9 cellular contexts compared by ENCODE assay signal in genomic region chr5:175444905-175445456, GRCh38. TPM values are rescaled to one million over a fixed set of nuclear protein-coding genes. Genes with fewer than 3 reads are reported as not detected.
DNase-seq lines count a peak whose midpoint lies in the region; ATAC-seq and TF ChIP-seq lines count a peak whose summit lies in the region.
"Had no signal": no experiment of that assay in that cellular context is flagged by ENCODE, and none has a peak within 500 bp of the region (broad histone marks: within the 10 kb centered on the region; RNA-seq: fewer than 3 reads in every experiment).

No MANE protein-coding gene starts in this region.

- POLR2A ChIA-PET in activated naive CD8-positive, alpha-beta T cell treated with anti-CD3 and anti-CD28 coated beads, Interleukin-2, amount 10 ng/mL, durations not matched to agents 7 days and 5 days (lab: Charles Lee) = no interaction called here

- H3K4ac ChIP-seq in mesenchymal stem cell (ENCODE audit: low read depth in 1 of 2, low read length in 2 of 2) = no peak overlapping the region

- H4K91ac ChIP-seq in mesenchymal stem cell (ENCODE audit: low read length) = no peak overlapping the region

- no peak overlapping the region for H2BK120ac ChIP-seq in mesenchymal stem cell (ENCODE audit: low read depth, low read length)

- no peak for TF ChIP-seq POLR2A in vagina (IDR thresholded peaks at IDR 0.05)

- no peaks in the 10 kb centered on the region for H3K79me1 ChIP-seq in mesenchymal stem cell (replicated peaks; ENCODE audit: low read length, poor library complexity, severe bottlenecking)

- TF ChIP-seq CTCF in heart right ventricle (IDR thresholded peaks at IDR 0.05) = peak in 2 of 9 donors; percentile 7 to 16
- TF ChIP-seq CTCF in vagina (IDR thresholded peaks at IDR 0.05) = peak in 1 of 3 experiments; percentile 12

- H3K27ac Mint-ChIP-seq in activated naive CD8-positive, alpha-beta T cell treated with anti-CD3 and anti-CD28 coated beads, Interleukin-2, amount 10 ng/mL, durations not matched to agents 7 days and 5 days = no peak overlapping the region

- no peak for ATAC-seq in heart right ventricle
- peak; percentile 22 for ATAC-seq in activated naive CD8-positive, alpha-beta T cell treated with anti-CD3 and anti-CD28 coated beads, Interleukin-2, amount 10 ng/mL, durations not matched to agents 7 days and 5 days (ENCODE audit: low read depth)
- ATAC-seq in GM21526 (IDR thresholded peaks at IDR 0.05; ENCODE audit: low FRiP score, unreplicated experiment) = no peak

- H3K27ac ChIP-seq in heart right ventricle (no peak overlapping the region), mesenchymal stem cell (ENCODE audit: low read length, poor library complexity, severe bottlenecking) (no peak overlapping the region), vagina (no peak overlapping the region)

- peak overlapping the region; percentile 66 for H3K4me2 ChIP-seq in mesenchymal stem cell (ENCODE audit: low read length, poor library complexity, severe bottlenecking)

- H3K9me3 ChIP-seq in heart right ventricle (no peaks in the 10 kb centered on the region), mesenchymal stem cell (ENCODE audit: control insufficient read depth, low read length) (no peaks in the 10 kb centered on the region), vagina (no peaks in the 10 kb centered on the region)

- no peak overlapping the region for H3K23ac ChIP-seq in mesenchymal stem cell (ENCODE audit: low read length in 2 of 2)

- peaks cover 80% of the 10 kb centered on the region for H3K27me3 Mint-ChIP-seq in activated naive CD8-positive, alpha-beta T cell treated with anti-CD3 and anti-CD28 coated beads, Interleukin-2, amount 10 ng/mL, durations not matched to agents 7 days and 5 days

- H3K4me1 ChIP-seq in heart right ventricle (peaks cover 0 to 13% (median 8%) of the 10 kb centered on the region in 9 donors), mesenchymal stem cell (ENCODE audit: control insufficient read depth, insufficient read depth, low read depth, low read length) (peaks cover 13% of the 10 kb centered on the region), vagina (peaks cover 17% of the 10 kb centered on the region)

- H2BK15ac ChIP-seq in mesenchymal stem cell (ENCODE audit: low read depth, poor library complexity, severe bottlenecking) = no peak overlapping the region

- H3K4me1 Mint-ChIP-seq in activated naive CD8-positive, alpha-beta T cell treated with anti-CD3 and anti-CD28 coated beads, Interleukin-2, amount 10 ng/mL, durations not matched to agents 7 days and 5 days = peaks cover 3% of the 10 kb centered on the region

- no peaks in the 10 kb centered on the region for H3K9me3 Mint-ChIP-seq in activated naive CD8-positive, alpha-beta T cell treated with anti-CD3 and anti-CD28 coated beads, Interleukin-2, amount 10 ng/mL, durations not matched to agents 7 days and 5 days

- H2AFZ ChIP-seq in mesenchymal stem cell (ENCODE audit: low read depth, low read length) = no peak overlapping the region

- H3K4me3 ChIP-seq in heart right ventricle = peak overlapping the region in 6 of 10 donors; percentile 8 to 35 (median 29)
- H3K4me3 ChIP-seq in mesenchymal stem cell (ENCODE audit: insufficient read depth in 1 of 2, low read depth in 1 of 2, low read length in 2 of 2) = peak overlapping the region in 1 of 2 experiments; percentile 75
- peak overlapping the region; percentile 38 to 44 for H3K4me3 ChIP-seq in vagina

- no peak overlapping the region for H3K14ac ChIP-seq in mesenchymal stem cell (ENCODE audit: low read length in 2 of 2)

- intact Hi-C loops in heart right ventricle (cut with DNase I) (loop anchor here in 8 of 10 donors (1.0 to 10.0 kb wide), 4 partner anchors 493 to 1030 kb away; no protein-coding TSS in a partner anchor), cardiac septum (cut with DNase I) (no loop called here), vagina (cut with DNase I) (loop anchor here (5.0 kb wide), 1 partner anchor 493 kb away; no protein-coding TSS in a partner anchor)

- peak overlapping the region; percentile 61 for H3K9ac ChIP-seq in mesenchymal stem cell (ENCODE audit: low read length)

- no peaks in the 10 kb centered on the region for H3K36me3 Mint-ChIP-seq in activated naive CD8-positive, alpha-beta T cell treated with anti-CD3 and anti-CD28 coated beads, Interleukin-2, amount 10 ng/mL, durations not matched to agents 7 days and 5 days

- no peak for DNase-seq in heart right ventricle
- DNase-seq in cardiac septum (ENCODE audit: low spot score) = no peak
- DNase-seq in activated naive CD8-positive, alpha-beta T cell treated with anti-CD3 and anti-CD28 coated beads, Interleukin-2, amount 10 ng/mL, durations not matched to agents 7 days and 5 days = no peak
- no peak for DNase-seq in mesenchymal stem cell
- DNase-seq in vagina (ENCODE audit: extremely low spot score in 2 of 2) = no peak
- no peak for DNase-seq in HuH-7 (ENCODE audit: low spot score)
- no peak for DNase-seq in effector CD8-positive, alpha-beta T cell (lab: John Stamatoyannopoulos, UW)

- H3K36me3 ChIP-seq in heart right ventricle (no peaks in the 10 kb centered on the region), mesenchymal stem cell (ENCODE audit: control insufficient read depth in 1 of 2, insufficient read depth in 2 of 2, low read depth in 1 of 2, low read length in 2 of 2) (no peaks in the 10 kb centered on the region), vagina (no peaks in the 10 kb centered on the region)

- H3K18ac ChIP-seq in mesenchymal stem cell (ENCODE audit: low read depth in 1 of 2, low read length in 2 of 2) = no peak overlapping the region

- no peak overlapping the region for H2AK5ac ChIP-seq in mesenchymal stem cell (ENCODE audit: low read length, severe bottlenecking)

- WGBS in heart right ventricle, 2 donors = 19 to 20% methylated on average over 37 of the region's 37 CpGs
- 53% methylated on average over 37 of the region's 37 CpGs for WGBS in mesenchymal stem cell

- H2BK5ac ChIP-seq in mesenchymal stem cell (ENCODE audit: low read depth, low read length, poor library complexity, severe bottlenecking) = no peak overlapping the region

- peak overlapping the region; percentile 64 for H3K4me3 Mint-ChIP-seq in activated naive CD8-positive, alpha-beta T cell treated with anti-CD3 and anti-CD28 coated beads, Interleukin-2, amount 10 ng/mL, durations not matched to agents 7 days and 5 days

- no peak overlapping the region for H2BK12ac ChIP-seq in mesenchymal stem cell (ENCODE audit: low read length in 2 of 2)

- H3K27me3 ChIP-seq in heart right ventricle = peaks cover 18 to 100% (median 91%) of the 10 kb centered on the region in 7 donors
- H3K27me3 ChIP-seq in mesenchymal stem cell (ENCODE audit: control insufficient read depth in 1 of 2, insufficient read depth in 1 of 2, low read length in 2 of 2) = peaks cover 40 to 67% of the 10 kb centered on the region in 2 experiments
- no peaks in the 10 kb centered on the region for H3K27me3 ChIP-seq in vagina

- H4K8ac ChIP-seq in mesenchymal stem cell (ENCODE audit: low read length) = no peak overlapping the region

RNA-seq across cellular contexts. Expression of gene DRD1, which starts 1.0 kb away (rescaled TPM):
- total RNA-seq in heart right ventricle (under 1 TPM in 3 of 10 donors, not detected in 7; 0.06 to 0.12 (median 0.09) TPM), cardiac septum (0.05 TPM), vagina (not detected)
- polyA plus RNA-seq in heart right ventricle = not detected
- total RNA-seq in activated naive CD8-positive, alpha-beta T cell treated with anti-CD3 and anti-CD28 coated beads, Interleukin-2, amount 10 ng/mL, durations not matched to agents 7 days and 5 days = not detected
- polyA plus RNA-seq in mesenchymal stem cell (2013, experiment 1 of 2) = not detected
- polyA plus RNA-seq in mesenchymal stem cell (2013, experiment 2 of 2) = not detected
- total RNA-seq: activated CD8-positive, alpha-beta memory T cell treated with anti-CD3 and anti-CD28 coated beads for 36 hours had no signal

RNA-seq across cellular contexts. Expression of gene SFXN1, which starts 33.4 kb away (rescaled TPM):
- 10 to 100 TPM; 27.8 to 39.6 (median 33.0) TPM for total RNA-seq in heart right ventricle
- 10 to 100 TPM; 14.3 to 18.4 TPM for polyA plus RNA-seq in heart right ventricle
- 30.1 TPM for total RNA-seq in cardiac septum
- total RNA-seq in activated naive CD8-positive, alpha-beta T cell treated with anti-CD3 and anti-CD28 coated beads, Interleukin-2, amount 10 ng/mL, durations not matched to agents 7 days and 5 days = 100 to 1,000 TPM; 188 to 194 TPM
- polyA plus RNA-seq in mesenchymal stem cell (2013, experiment 1 of 2) = 33.8 TPM
- 37.6 TPM for polyA plus RNA-seq in mesenchymal stem cell (2013, experiment 2 of 2)
- 88.6 TPM for total RNA-seq in vagina
